Comparison of ENCODE assay signal across 8 cellular contexts in genomic region chr4:113761682-113762060, GRCh38. TPM values are rescaled to one million over a fixed set of nuclear protein-coding genes. Genes with fewer than 3 reads are reported as not detected.
A peak's percentile ranks its signal among the peaks of the same experiment; 100 is the strongest.
DNase-seq lines count a peak whose midpoint lies in the region; ATAC-seq, FAIRE-seq and TF ChIP-seq lines count a peak whose summit lies in the region.

TSS of gene CAMK2D (minus strand) at chr4:113761738. CDS start at chr4:113761068, 670 bp downstream.

- peak; percentile 51 for ATAC-seq in GM21717 (IDR thresholded peaks at IDR 0.05; ENCODE audit: unreplicated experiment)

- no peaks in the 10 kb centered on the region for H3K27me3 Mint-ChIP-seq in nephron (ENCODE audit: low read depth)
- no peaks in the 10 kb centered on the region for H3K27me3 Mint-ChIP-seq in stimulated activated naive CD8-positive, alpha-beta T cell treated with anti-CD3 and anti-CD28 coated beads, Interleukin-15, Interleukin-2, amounts not matched to agents 100 ng/mL and 50 ng/mL, for 24 hours

- peaks cover 5% of the 10 kb centered on the region for H3K36me3 Mint-ChIP-seq in nephron (ENCODE audit: low read depth)
- H3K36me3 Mint-ChIP-seq in stimulated activated naive CD8-positive, alpha-beta T cell treated with anti-CD3 and anti-CD28 coated beads, Interleukin-15, Interleukin-2, amounts not matched to agents 100 ng/mL and 50 ng/mL, for 24 hours (ENCODE audit: low read depth) = peaks cover 34% of the 10 kb centered on the region

- H3K27ac Mint-ChIP-seq in nephron = peak within 1 kb of the TSS; percentile 97 to 99 (median 99)
- peak within 1 kb of the TSS; percentile 99 for H3K27ac Mint-ChIP-seq in stimulated activated naive CD8-positive, alpha-beta T cell treated with anti-CD3 and anti-CD28 coated beads, Interleukin-15, Interleukin-2, amounts not matched to agents 100 ng/mL and 50 ng/mL, for 24 hours

- peaks cover 27% of the 10 kb centered on the region for H3K4me1 Mint-ChIP-seq in nephron
- H3K4me1 Mint-ChIP-seq in stimulated activated naive CD8-positive, alpha-beta T cell treated with anti-CD3 and anti-CD28 coated beads, Interleukin-15, Interleukin-2, amounts not matched to agents 100 ng/mL and 50 ng/mL, for 24 hours (ENCODE audit: low read depth) = peaks cover 54% of the 10 kb centered on the region

- FAIRE-seq in RCC 7860 (lab: Jason Lieb, UNC) = peak; percentile 14

- no peaks in the 10 kb centered on the region for H3K9me3 Mint-ChIP-seq in nephron
- H3K9me3 Mint-ChIP-seq in stimulated activated naive CD8-positive, alpha-beta T cell treated with anti-CD3 and anti-CD28 coated beads, Interleukin-15, Interleukin-2, amounts not matched to agents 100 ng/mL and 50 ng/mL, for 24 hours = no peaks in the 10 kb centered on the region

- H3K4me3 ChIP-seq in Jurkat, Clone E6-1 (ENCODE audit: low read length) = peak within 1 kb of the TSS; percentile 77
- peak within 1 kb of the TSS; percentile 97 for H3K4me3 ChIP-seq in fibroblast of the aortic adventitia (ENCODE audit: low read depth, low read length)

- DNase-seq in DMS53 treated with DMSO at 0.1 percent for 48 hours (lab: John Stamatoyannopoulos, UW; ENCODE audit: unreplicated experiment) (peak; percentile 71), RCC 7860 (ENCODE audit: low spot score) (peak; percentile 79), fibroblast of the aortic adventitia (ENCODE audit: low read depth) (peak; percentile 86)
- DNase-seq in Jurkat, Clone E6-1 (ENCODE audit: low read depth, low spot score) = peak; percentile 85
- DNase-seq in activated effector memory CD4-positive, alpha-beta T cell treated with anti-CD3 and anti-CD28 coated beads, Interleukin-2, amount 50 U/mL, for 16 hours = peak; percentile 93

- TF ChIP-seq CTCF in fibroblast of the aortic adventitia (IDR thresholded peaks at IDR 0.05; ENCODE audit: insufficient read depth, low read length) (peak; percentile 66), nephron (IDR thresholded peaks at IDR 0.05; ENCODE audit: unreplicated experiment in 3 of 3) (peak; percentile 43 to 49 (median 44))

- peak within 1 kb of the TSS; percentile 88 to 95 (median 92) for H3K4me3 Mint-ChIP-seq in nephron
- peak within 1 kb of the TSS; percentile 98 for H3K4me3 Mint-ChIP-seq in stimulated activated naive CD8-positive, alpha-beta T cell treated with anti-CD3 and anti-CD28 coated beads, Interleukin-15, Interleukin-2, amounts not matched to agents 100 ng/mL and 50 ng/mL, for 24 hours

RNA-seq across cellular contexts. Expression of gene CAMK2D, which starts in this region (rescaled TPM):
- 6.5 TPM for polyA plus RNA-seq in Jurkat, Clone E6-1 (2012; ENCODE audit: insufficient read depth, insufficient read length)
- total RNA-seq in fibroblast of the aortic adventitia (ENCODE audit: low replicate concordance) = 276 and 378 TPM in 2 replicates

Comparison
In these comparisons a context has a peak if more than half of its experiments do, and no peak if none do; other contexts are left out.
1. Peak in every context shown above with its lines: DNase-seq, ATAC-seq and H3K4me3 ChIP-seq.